In the genomic region with DNA sequence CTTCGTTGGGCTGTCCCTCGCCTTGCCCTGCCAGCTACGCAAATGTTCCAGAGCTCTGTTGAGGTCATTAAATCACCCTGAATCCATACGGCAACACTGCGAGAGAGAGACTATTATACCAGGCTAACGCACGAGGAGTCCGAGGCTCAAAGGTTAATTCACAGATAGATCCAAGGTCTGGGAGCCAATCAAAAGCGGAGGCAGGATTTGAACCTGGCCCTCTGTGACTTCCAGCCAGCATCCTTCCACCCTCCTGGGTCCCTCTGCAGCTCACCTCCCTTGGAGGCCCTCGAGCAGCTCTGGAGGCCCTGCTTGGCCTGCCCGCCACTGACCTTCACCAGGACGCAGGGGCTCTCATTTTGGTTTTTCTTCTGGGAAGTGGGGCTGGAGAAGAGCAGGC, we compare ENCODE assay signal across 8 cellular contexts. TPM values are rescaled to one million over a fixed set of nuclear protein-coding genes. Genes with fewer than 3 reads are reported as not detected.
A peak's percentile ranks its signal among the peaks of the same experiment; 100 is the strongest.
DNase-seq lines count a peak whose midpoint lies in the region; ATAC-seq and TF ChIP-seq lines count a peak whose summit lies in the region.

No MANE protein-coding gene starts in this region.

- no peak overlapping the region for H2AK5ac ChIP-seq in mesenchymal stem cell (ENCODE audit: low read length, severe bottlenecking)

- no peaks in the 10 kb centered on the region for H3K9me3 ChIP-seq in mesenchymal stem cell (ENCODE audit: control insufficient read depth, low read length)
- H3K9me3 ChIP-seq in transverse colon: no peaks in the 10 kb centered on the region

- H2BK5ac ChIP-seq in mesenchymal stem cell (ENCODE audit: low read depth, low read length, poor library complexity, severe bottlenecking): no peak overlapping the region

- H3K4ac ChIP-seq in mesenchymal stem cell (ENCODE audit: low read depth in 1 of 2, low read length in 2 of 2): no peak overlapping the region

- H3K79me1 ChIP-seq in mesenchymal stem cell (replicated peaks; ENCODE audit: low read length, poor library complexity, severe bottlenecking): peaks cover 19% of the 10 kb centered on the region

- H2BK15ac ChIP-seq in mesenchymal stem cell (ENCODE audit: low read depth, poor library complexity, severe bottlenecking): no peak overlapping the region

- peaks cover 22 to 48% of the 10 kb centered on the region in 2 experiments for H3K36me3 ChIP-seq in mesenchymal stem cell (ENCODE audit: control insufficient read depth in 1 of 2, insufficient read depth in 2 of 2, low read depth in 1 of 2, low read length in 2 of 2)
- no peaks in the 10 kb centered on the region for H3K36me3 ChIP-seq in transverse colon

- no peak for TF ChIP-seq POLR2A in transverse colon (IDR thresholded peaks at IDR 0.05)

- no peak for TF ChIP-seq EP300 in transverse colon (IDR thresholded peaks at IDR 0.05; ENCODE audit: low read depth)

- in situ Hi-C loops in transverse colon (cut with MboI; ENCODE audit: low pct_ligation_motif_present in 1 of 4, low pct_unique_long_range_greater_than_20kb in 1 of 4, low sequenced_read_pairs in 3 of 4): no loop called here

- no peak overlapping the region for H2BK12ac ChIP-seq in mesenchymal stem cell (ENCODE audit: low read length in 2 of 2)

- no peak overlapping the region for H3K18ac ChIP-seq in mesenchymal stem cell (ENCODE audit: low read depth in 1 of 2, low read length in 2 of 2)

- H2AFZ ChIP-seq in mesenchymal stem cell (ENCODE audit: low read depth, low read length): no peak overlapping the region

- intact Hi-C loops in cardiac septum (cut with DNase I) (loop anchor here (5.0 kb wide), 1 partner anchor 188 kb away; no protein-coding TSS in a partner anchor), left cardiac atrium (cut with DNase I) (no loop called here), transverse colon (cut with DNase I; ENCODE audit: low total_unique reads) (no loop called here)

- H3K27me3 ChIP-seq in mesenchymal stem cell (ENCODE audit: control insufficient read depth in 1 of 2, insufficient read depth in 1 of 2, low read length in 2 of 2) (no peaks in the 10 kb centered on the region), transverse colon (no peaks in the 10 kb centered on the region)

- H3K14ac ChIP-seq in mesenchymal stem cell (ENCODE audit: low read length in 2 of 2): no peak overlapping the region

- ATAC-seq in left cardiac atrium (no peak), GM18867 (IDR thresholded peaks at IDR 0.05; ENCODE audit: unreplicated experiment) (no peak)

- peak overlapping the region; percentile 60 for H3K27ac ChIP-seq in angular gyrus (ENCODE audit: low read depth, low read length)
- no peak overlapping the region for H3K27ac ChIP-seq in mesenchymal stem cell (ENCODE audit: low read length, poor library complexity, severe bottlenecking)
- H3K27ac ChIP-seq in transverse colon: peak overlapping the region; percentile 42 to 82 (median 72)

- H3K4me2 ChIP-seq in mesenchymal stem cell (ENCODE audit: low read length, poor library complexity, severe bottlenecking): no peak overlapping the region

- 97% methylated on average over 12 of the region's 12 CpGs for WGBS in mesenchymal stem cell
- WGBS in transverse colon (ENCODE audit: low coverage in 1 of 2), 2 donors: 73% methylated on average over 12 of the region's 12 CpGs; no CpG with 5 or more reads in 1 of the 2 donors

- no peak overlapping the region for H2BK120ac ChIP-seq in mesenchymal stem cell (ENCODE audit: low read depth, low read length)

- no peak overlapping the region for H3K23ac ChIP-seq in mesenchymal stem cell (ENCODE audit: low read length in 2 of 2)

- H3K9ac ChIP-seq in mesenchymal stem cell (ENCODE audit: low read length): peak overlapping the region; percentile 70

- no peak overlapping the region for H4K8ac ChIP-seq in mesenchymal stem cell (ENCODE audit: low read length)

- no peak for TF ChIP-seq CTCF in transverse colon (IDR thresholded peaks at IDR 0.05)

- H3K4me1 ChIP-seq in mesenchymal stem cell (ENCODE audit: control insufficient read depth, insufficient read depth, low read depth, low read length) (peaks cover 17% of the 10 kb centered on the region), transverse colon (peaks cover 0 to 15% (median 8%) of the 10 kb centered on the region in 4 donors)

- H3K4me3 ChIP-seq in mesenchymal stem cell (ENCODE audit: insufficient read depth in 1 of 2, low read depth in 1 of 2, low read length in 2 of 2) (peak overlapping the region in 1 of 2 experiments; percentile 75), transverse colon (peak overlapping the region in 3 of 4 donors; percentile 38 to 57 (median 53))

- no peak overlapping the region for H4K91ac ChIP-seq in mesenchymal stem cell (ENCODE audit: low read length)

- DNase-seq in cardiac septum (ENCODE audit: low spot score): peak; percentile 36
- DNase-seq in left cardiac atrium: no peak
- DNase-seq in mesenchymal stem cell: no peak
- no peak for DNase-seq in transverse colon
- DNase-seq in RPMI8226: no peak
- no peak for DNase-seq in NCI-H1930 (lab: John Stamatoyannopoulos, UW)

RNA-seq across cellular contexts. Expression of a gene that starts 42.1 kb away (rescaled TPM):
- total RNA-seq in cardiac septum (11.4 TPM), left cardiac atrium (1 to 10 TPM; 8.2 to 9.3 TPM), transverse colon (1 to 10 TPM; 2.3 to 9.4 (median 2.8) TPM)
- 1.6 TPM for polyA plus RNA-seq in mesenchymal stem cell (2013, experiment 1 of 2)
- 1.8 TPM for polyA plus RNA-seq in mesenchymal stem cell (2013, experiment 2 of 2)
